ENCODE assay signal across 37 cellular contexts in genomic region chr5:7053125-7053524, GRCh38.
A peak's percentile ranks its signal among the peaks of the same experiment; 100 is the strongest.
DNase-seq lines count a peak whose midpoint lies in the region; ATAC-seq, FAIRE-seq and TF ChIP-seq lines count a peak whose summit lies in the region.
"Had no signal": no experiment of that assay in that cellular context is flagged by ENCODE, and none has a peak within 500 bp of the region (broad histone marks: within the 10 kb centered on the region; RNA-seq: fewer than 3 reads in every experiment).

No MANE protein-coding gene starts in this region.

- H3K27me3 Mint-ChIP-seq in GM23338 (ENCODE audit: insufficient read depth, low read depth, poor library complexity), result peaks cover 3% of the 10 kb centered on the region
- H3K27me3 Mint-ChIP-seq: B cell; CD4-positive, alpha-beta T cell; CD8-positive, alpha-beta memory T cell had no signal

- peaks cover 2% of the 10 kb centered on the region; the same call in 1 of the 2 replicates for H3K9me2 ChIP-seq in GM23338 (ENCODE audit: insufficient read depth)

- H2AFZ ChIP-seq in GM23338, result no peak overlapping the region

- no peak overlapping the region for H3K4me3 ChIP-seq in pancreas
- no peak overlapping the region for H3K4me3 ChIP-seq in GM23338
- H3K4me3 ChIP-seq: A549; BLaER1; BLaER1 treated with 17β-estradiol and CSF1 and Interleukin-3, amounts not matched to agents 10 nM and 100 nM had no signal

- H3K27ac Mint-ChIP-seq in GM23338, result no peak overlapping the region
- H3K27ac Mint-ChIP-seq: B cell; CD14-positive monocyte; CD4-positive, alpha-beta memory T cell; CD4-positive, alpha-beta T cell; CD4-positive, CD25-positive, alpha-beta regulatory T cell; CD8-positive, alpha-beta T cell had no signal

- H3K4me3 Mint-ChIP-seq in GM23338, result no peak overlapping the region
- H3K4me3 Mint-ChIP-seq: B cell; CD14-positive monocyte; CD4-positive, alpha-beta memory T cell; CD4-positive, alpha-beta T cell; CD4-positive, CD25-positive, alpha-beta regulatory T cell; CD8-positive, alpha-beta memory T cell; CD8-positive, alpha-beta T cell had no signal

- no peaks in the 10 kb centered on the region for H3K36me3 ChIP-seq in pancreas
- no peaks in the 10 kb centered on the region for H3K36me3 ChIP-seq in GM23338 (ENCODE audit: insufficient read depth)
- H3K36me3 ChIP-seq: BE2C; BLaER1; BLaER1 treated with 17β-estradiol and CSF1 and Interleukin-3, amounts not matched to agents 10 nM and 100 nM had no signal

- peak; percentile 17 for ATAC-seq in left lobe of liver
- ATAC-seq in pancreas, result peak; percentile 38 to 69 (median 42)
- no peak for ATAC-seq in GM19328 (IDR thresholded peaks at IDR 0.05; ENCODE audit: unreplicated experiment)
- no peak for ATAC-seq in GM23338
- ATAC-seq: A549; CD8-positive, alpha-beta T cell had no signal

- H3K4me1 Mint-ChIP-seq in GM23338, result no peaks in the 10 kb centered on the region; the same call in 2 of the 3 replicates
- H3K4me1 Mint-ChIP-seq: B cell; CD14-positive monocyte; CD4-positive, alpha-beta memory T cell; CD4-positive, CD25-positive, alpha-beta regulatory T cell; CD8-positive, alpha-beta memory T cell had no signal

- peaks cover 15 to 29% (median 26%) of the 10 kb centered on the region in 3 donors for H3K4me1 ChIP-seq in pancreas
- H3K4me1 ChIP-seq in GM23338 (ENCODE audit: insufficient read depth), result no peaks in the 10 kb centered on the region
- H3K4me1 ChIP-seq: A549; BE2C; BLaER1; BLaER1 treated with 17β-estradiol and CSF1 and Interleukin-3, amounts not matched to agents 10 nM and 100 nM; Caco-2 had no signal

- no peak for FAIRE-seq in pancreas (lab: Jason Lieb, UNC)
- FAIRE-seq: A204.1, A549, D721Med had no signal

- H3K9me3 ChIP-seq in pancreas, result no peaks in the 10 kb centered on the region
- H3K9me3 ChIP-seq: A549; BE2C; BLaER1; BLaER1 treated with 17β-estradiol and CSF1 and Interleukin-3, amounts not matched to agents 10 nM and 100 nM; Caco-2 had no signal

- 0 out of 2 replicates have a peak overlapping the region, but pooled peaks have one; percentile 16 for H3K27ac ChIP-seq in VCaP
- no peak overlapping the region for H3K27ac ChIP-seq in pancreas
- no peak overlapping the region for H3K27ac ChIP-seq in GM23338 (ENCODE audit: low read depth)
- H3K27ac ChIP-seq: 22Rv1; A549; BLaER1; BLaER1 treated with 17β-estradiol and CSF1 and Interleukin-3, amounts not matched to agents 10 nM and 100 nM; C4-2B had no signal

- no peaks in the 10 kb centered on the region for H3K36me3 Mint-ChIP-seq in GM23338 (ENCODE audit: low read depth)
- H3K36me3 Mint-ChIP-seq: CD14-positive monocyte; CD4-positive, alpha-beta memory T cell; CD4-positive, CD25-positive, alpha-beta regulatory T cell; CD8-positive, alpha-beta memory T cell; CD8-positive, alpha-beta T cell had no signal

- DNase-seq in NCI-H69 (lab: John Stamatoyannopoulos, UW), result peak; percentile 9
- DNase-seq in left lobe of liver (ENCODE audit: low spot score), result no peak
- no peak for DNase-seq in pancreas
- no peak for DNase-seq in GDM1 (lab: John Stamatoyannopoulos, UW)
- DNase-seq in KBM-7, result no peak
- no peak for DNase-seq in GM23338 (ENCODE audit: low spot score)
- DNase-seq: 8988T; ACHN; AML-193; BE2C; C1 segment of cervical spinal cord; Caco-2; Calu3; CD4-positive, alpha-beta memory T cell; CD4-positive, alpha-beta T cell; CD4-positive, CD25-positive, alpha-beta regulatory T cell; CD8-positive, alpha-beta memory T cell; CD8-positive, alpha-beta T cell; COR-L47; DMS 273 treated with DMSO at 0.1 percent for 48 hours; DMS153; DMS53; DMS79; DMS79 treated with DMSO at 0.1 percent for 48 hours; DND-41; EL had no signal

- intact Hi-C loops in pancreas (cut with DNase I), result no loop called here

- H3K27me3 ChIP-seq in pancreas (no peaks in the 10 kb centered on the region), GM23338 (ENCODE audit: insufficient read depth) (no peaks in the 10 kb centered on the region)
- H3K27me3 ChIP-seq: BE2C; BLaER1; BLaER1 treated with 17β-estradiol and CSF1 and Interleukin-3, amounts not matched to agents 10 nM and 100 nM had no signal

- H3F3A ChIP-seq in GM23338 (replicated peaks; ENCODE audit: low read depth), result no peaks in the 10 kb centered on the region

- H4K20me1 ChIP-seq in GM23338 (replicated peaks; ENCODE audit: insufficient read depth), result no peaks in the 10 kb centered on the region
- H4K20me1 ChIP-seq: BLaER1; BLaER1 treated with 17β-estradiol and CSF1 and Interleukin-3, amounts not matched to agents 10 nM and 100 nM had no signal

- H3K9me3 Mint-ChIP-seq in GM23338, result no peaks in the 10 kb centered on the region
- H3K9me3 Mint-ChIP-seq: CD4-positive, alpha-beta T cell had no signal

- in situ Hi-C loops in KBM-7 (cut with MboI; ENCODE audit: low pct_unique_long_range_greater_than_20kb, low sequenced_read_pairs), result no loop called here

- H3K4me2 ChIP-seq in GM23338, result no peak overlapping the region
- H3K4me2 ChIP-seq: A549; BLaER1; BLaER1 treated with 17β-estradiol and CSF1 and Interleukin-3, amounts not matched to agents 10 nM and 100 nM had no signal

- TF ChIP-seq CTCF in VCaP (conservative IDR thresholded peaks at IDR 0.05), result no peak
- TF ChIP-seq CTCF in pancreas (IDR thresholded peaks at IDR 0.05), result no peak
- TF ChIP-seq CTCF in GM23338 (conservative IDR thresholded peaks at IDR 0.05; ENCODE audit: low read depth in 2 of 2), result no peak

- no peaks in the 10 kb centered on the region for H3K79me2 ChIP-seq in GM23338 (replicated peaks; ENCODE audit: insufficient read depth)

TF ChIP-seq in GM23338, 12 proteins besides CTCF, POLR2A, EP300 and RAD21 (continues in another document):
- TF ChIP-seq EZH2 (IDR thresholded peaks at IDR 0.05; ENCODE audit: low read depth, unreplicated experiment), result no peak
- no peak for TF ChIP-seq ZNF331 (CRISPR knock-in tag; IDR thresholded peaks at IDR 0.05; ENCODE audit: low read depth)
- no peak for TF ChIP-seq ZNF114 (CRISPR knock-in tag; IDR thresholded peaks at IDR 0.05)
- TF ChIP-seq STAT1 (IDR thresholded peaks at IDR 0.05; ENCODE audit: unreplicated experiment), result no peak
- no peak for TF ChIP-seq ZNF462 (CRISPR knock-in tag; IDR thresholded peaks at IDR 0.05)
- TF ChIP-seq NANOG (IDR thresholded peaks at IDR 0.05; ENCODE audit: borderline replicate concordance), result no peak

Comparison
In these comparisons a context has a peak if more than half of its experiments do, and no peak if none do; other contexts are left out.
1. ATAC-seq: peak in left lobe of liver (single experiment) and pancreas (4 of 4); none in GM19328 (single experiment) and GM23338 (single experiment).